In genomic region chr9:41273549-41274267, GRCh38 we compare ENCODE assay signal across 8 cellular contexts.
A peak's percentile ranks its signal among the peaks of the same experiment; 100 is the strongest.
DNase-seq lines count a peak whose midpoint lies in the region; ATAC-seq and TF ChIP-seq lines count a peak whose summit lies in the region.
"Not testable (repeated sequence)": the region's sequence is repeated elsewhere in the genome, so short reads cannot be mapped to it uniquely, and the experiment has no call there.

No MANE protein-coding gene starts in this region.

- H3K9me3 Mint-ChIP-seq in activated naive CD4-positive, alpha-beta T cell treated with anti-CD3 and anti-CD28 coated beads for 36 hours; naive thymus-derived CD4-positive, alpha-beta T cell: not testable (repeated sequence)

- H3K36me3 Mint-ChIP-seq in activated naive CD4-positive, alpha-beta T cell treated with anti-CD3 and anti-CD28 coated beads for 36 hours (ENCODE audit: low read depth); naive thymus-derived CD4-positive, alpha-beta T cell: not testable (repeated sequence)

- DNase-seq in CD1c-positive myeloid dendritic cell (ENCODE audit: extremely low spot score) (peak; percentile 73), SK-N-SH (peak; percentile 78), fibroblast of the aortic adventitia (ENCODE audit: low read depth) (peak; percentile 46)
- DNase-seq in activated naive CD4-positive, alpha-beta T cell treated with anti-CD3 and anti-CD28 coated beads for 36 hours, result peak; percentile 80
- DNase-seq in naive thymus-derived CD4-positive, alpha-beta T cell, result peak; percentile 24 to 85 (median 75)
- DNase-seq in stimulated activated CD8-positive, alpha-beta memory T cell treated with anti-CD3 and anti-CD28 coated beads, Interleukin-12 subunit alpha, Interleukin-12 subunit beta, amount 100 ng/mL, for 24 hours (ENCODE audit: extremely low read depth), result peak; percentile 55

- not testable (repeated sequence) for H3K4me1 Mint-ChIP-seq in activated naive CD4-positive, alpha-beta T cell treated with anti-CD3 and anti-CD28 coated beads for 36 hours (ENCODE audit: low read depth); naive thymus-derived CD4-positive, alpha-beta T cell

- intact Hi-C loops in activated naive CD4-positive, alpha-beta T cell treated with anti-CD3 and anti-CD28 coated beads for 36 hours (cut with micrococcal nuclease); naive thymus-derived CD4-positive, alpha-beta T cell (cut with micrococcal nuclease): not testable (repeated sequence)

- ATAC-seq in GM19438 (IDR thresholded peaks at IDR 0.05; ENCODE audit: low read depth, unreplicated experiment), result peak; percentile 100
- ATAC-seq in HG03108 (IDR thresholded peaks at IDR 0.05; ENCODE audit: unreplicated experiment), result peak; percentile 100
- peak; percentile 100 for ATAC-seq in naive thymus-derived CD4-positive, alpha-beta T cell

- not testable (repeated sequence) for H3K9ac ChIP-seq in SK-N-SH

- H3K79me2 ChIP-seq in SK-N-SH (ENCODE audit: insufficient read depth), result not testable (repeated sequence)

- H3K27me3 Mint-ChIP-seq in activated naive CD4-positive, alpha-beta T cell treated with anti-CD3 and anti-CD28 coated beads for 36 hours (ENCODE audit: low read depth); naive thymus-derived CD4-positive, alpha-beta T cell: not testable (repeated sequence)

- H3K4me3 Mint-ChIP-seq in activated naive CD4-positive, alpha-beta T cell treated with anti-CD3 and anti-CD28 coated beads for 36 hours, result peak overlapping the region; percentile 70
- H3K4me3 Mint-ChIP-seq in naive thymus-derived CD4-positive, alpha-beta T cell, result peak overlapping the region; percentile 64 to 79 (median 74)

- not testable (repeated sequence) for H3F3A ChIP-seq in SK-N-SH (replicated peaks; ENCODE audit: insufficient read depth)

- H3K4me2 ChIP-seq in SK-N-SH, result peak overlapping the region; percentile 77

- WGBS in SK-N-SH (ENCODE audit: low lambda C conversion rate), result 3% methylated on average over 17 of the region's 59 CpGs

- not testable (repeated sequence) for TF ChIP-seq EP300 in SK-N-SH (IDR thresholded peaks at IDR 0.05; ENCODE audit: borderline replicate concordance in 1 of 2, low read depth in 1 of 2, low read length in 1 of 2)

- H3K27ac ChIP-seq in SK-N-SH (ENCODE audit: low read depth in 2 of 2, low read length in 1 of 2); naive thymus-derived CD4-positive, alpha-beta T cell (ENCODE audit: low read depth, low read length): not testable (repeated sequence)

- not testable (repeated sequence) for H3K4me1 ChIP-seq in SK-N-SH (ENCODE audit: control insufficient read depth in 1 of 2, insufficient read depth in 2 of 2, low read depth in 1 of 2, low read length in 1 of 2); naive thymus-derived CD4-positive, alpha-beta T cell (ENCODE audit: control insufficient read depth in 2 of 2, insufficient read depth in 2 of 2, low read length in 2 of 2)

- CTCF ChIA-PET in SK-N-SH (lab: Yijun Ruan, JAX); activated naive CD4-positive, alpha-beta T cell treated with anti-CD3 and anti-CD28 coated beads for 36 hours (lab: Charles Lee); naive thymus-derived CD4-positive, alpha-beta T cell (lab: Charles Lee): not testable (repeated sequence)

- not testable (repeated sequence) for H3K27me3 ChIP-seq in SK-N-SH (ENCODE audit: insufficient read depth); naive thymus-derived CD4-positive, alpha-beta T cell (ENCODE audit: control insufficient read depth in 2 of 2, insufficient read depth in 2 of 2, low read length in 2 of 2)

- peak overlapping the region; percentile 43 to 55 for H3K4me3 ChIP-seq in SK-N-SH (ENCODE audit: low read depth in 2 of 2, low read length in 1 of 2)
- peak overlapping the region; percentile 64 for H3K4me3 ChIP-seq in fibroblast of the aortic adventitia (ENCODE audit: low read depth, low read length)
- not testable (repeated sequence) for H3K4me3 ChIP-seq in naive thymus-derived CD4-positive, alpha-beta T cell (ENCODE audit: low read length)

- not testable (repeated sequence) for H3K9me3 ChIP-seq in SK-N-SH; naive thymus-derived CD4-positive, alpha-beta T cell (ENCODE audit: control insufficient read depth in 2 of 3, low read length in 3 of 3)

- 0 out of 2 replicates have a peak overlapping the region, but pooled peaks have one; percentile 46 for H2AFZ ChIP-seq in SK-N-SH (ENCODE audit: low read depth)

- H3K27ac Mint-ChIP-seq in activated naive CD4-positive, alpha-beta T cell treated with anti-CD3 and anti-CD28 coated beads for 36 hours, result not testable (repeated sequence)
- H3K27ac Mint-ChIP-seq in naive thymus-derived CD4-positive, alpha-beta T cell, result peak overlapping the region in 2 of 9 donors; percentile 48 to 53

- not testable (repeated sequence) for H3K36me3 ChIP-seq in SK-N-SH (replicated peaks in 1 of 2; ENCODE audit: control insufficient read depth in 1 of 2, insufficient read depth in 2 of 2, low read length in 1 of 2); naive thymus-derived CD4-positive, alpha-beta T cell (ENCODE audit: control insufficient read depth in 2 of 3, insufficient read depth in 3 of 3, low read length in 3 of 3)

- POLR2A ChIA-PET in SK-N-SH (lab: Yijun Ruan, JAX); naive thymus-derived CD4-positive, alpha-beta T cell (lab: Charles Lee): not testable (repeated sequence)

- TF ChIP-seq CTCF in SK-N-SH (IDR thresholded peaks at IDR 0.05); fibroblast of the aortic adventitia (IDR thresholded peaks at IDR 0.05; ENCODE audit: insufficient read depth, low read length): not testable (repeated sequence)

- H3K9me2 ChIP-seq in SK-N-SH, result not testable (repeated sequence)

- TF ChIP-seq RAD21 in SK-N-SH (IDR thresholded peaks at IDR 0.05; ENCODE audit: low read length), result not testable (repeated sequence)

- H4K20me1 ChIP-seq in SK-N-SH (ENCODE audit: insufficient read depth), result not testable (repeated sequence)

TF ChIP-seq in SK-N-SH, 30 proteins besides CTCF, POLR2A, EP300 and RAD21:
- TF ChIP-seq MAX (IDR thresholded peaks at IDR 0.05; ENCODE audit: low read depth) (0 out of 2 replicates have a peak, but pooled peaks have one; percentile 30), NRF1 (IDR thresholded peaks at IDR 0.05; ENCODE audit: low read depth, low read length) (peak; percentile 77)
